ENCODE assay signal across 8 cellular contexts in genomic region chr14:103140316-103141109, GRCh38. TPM values are rescaled to one million over a fixed set of nuclear protein-coding genes. Genes with fewer than 3 reads are reported as not detected.
DNase-seq lines count a peak whose midpoint lies in the region; ATAC-seq, FAIRE-seq and TF ChIP-seq lines count a peak whose summit lies in the region.

No MANE protein-coding gene starts in this region.

- H3K4me3 ChIP-seq in HepG2 (replicated peaks in 1 of 3; ENCODE audit: insufficient read depth in 1 of 3, low read depth in 2 of 3, low read length in 3 of 3) (no peak overlapping the region), aorta (ENCODE audit: low read length in 2 of 2) (no peak overlapping the region)

- no peaks in the 10 kb centered on the region for H3K36me3 ChIP-seq in HepG2 (replicated peaks in 1 of 2; ENCODE audit: control insufficient read depth in 1 of 2, insufficient read depth in 2 of 2, low read length in 2 of 2)
- no peaks in the 10 kb centered on the region for H3K36me3 ChIP-seq in aorta (ENCODE audit: control insufficient read depth in 1 of 2, insufficient read depth in 2 of 2, low read length in 1 of 2)

- no peak for FAIRE-seq in HepG2 (lab: Jason Lieb, UNC)

- peak overlapping the region; percentile 20; the same call in 1 of the 2 replicates for H3K4me2 ChIP-seq in HepG2 (ENCODE audit: low read depth, low read length)

- WGBS in HepG2 (ENCODE audit: low lambda C conversion rate) = 4% methylated on average over 12 of the region's 12 CpGs
- 50 to 55% methylated on average over 12 of the region's 12 CpGs for WGBS in aorta, 2 donors

- ATAC-seq in GM18858 (IDR thresholded peaks at IDR 0.05; ENCODE audit: unreplicated experiment) (peak; percentile 54), HG02852 (IDR thresholded peaks at IDR 0.05; ENCODE audit: unreplicated experiment) (peak; percentile 62), HepG2 (peak; percentile 21; the same call in 2 of the 3 replicates), aorta (ENCODE audit: low FRiP score) (no peak), HG02938 (IDR thresholded peaks at IDR 0.05; ENCODE audit: unreplicated experiment) (no peak)

- H4K20me1 ChIP-seq in HepG2 (ENCODE audit: insufficient read depth, low read length) = no peaks in the 10 kb centered on the region

- TF ChIP-seq POLR2A in HepG2 (IDR thresholded peaks at IDR 0.05; ENCODE audit: insufficient read depth in 1 of 2, low read depth in 2 of 2, low read length in 2 of 2) = no peak

- H3K27me3 ChIP-seq in HepG2 (ENCODE audit: control insufficient read depth in 1 of 2, insufficient read depth in 2 of 2, low read length in 2 of 2) = peaks cover 3 to 40% of the 10 kb centered on the region in 2 experiments; a peak in 2 of 5 replicates
- H3K27me3 ChIP-seq in aorta (ENCODE audit: control insufficient read depth in 1 of 2, insufficient read depth in 2 of 2, low read length in 1 of 2) = no peaks in the 10 kb centered on the region

- TF ChIP-seq EP300 in HepG2 (IDR thresholded peaks at IDR 0.05; ENCODE audit: low read depth in 2 of 2, low read length in 2 of 2) (no peak), HepG2 (CRISPR knock-in tag; IDR thresholded peaks at IDR 0.05; ENCODE audit: borderline replicate concordance) (no peak)

- BruUV-seq in HepG2 (replicated peaks; lab: Mats Ljungman, UMichigan) = no TSS peak

- intact Hi-C loops in HepG2 (cut with micrococcal nuclease; ENCODE audit: unreplicated experiment) = no loop called here
- intact Hi-C loops in aorta (cut with DNase I) = no loop called here
- intact Hi-C loops in head of caudate nucleus (cut with DNase I) = no loop called here

- TF ChIP-seq CTCF in HepG2 (CRISPR knock-in tag; IDR thresholded peaks at IDR 0.05) = no peak

- CTCF ChIA-PET in HepG2 (lab: Yijun Ruan, JAX; ENCODE audit: low intra/inter-chr PET ratio, low total read pairs) = no interaction called here

- TF ChIP-seq RAD21 in HepG2 (CRISPR knock-in tag; IDR thresholded peaks at IDR 0.05) = no peak

- H3K4me1 ChIP-seq in HepG2 (ENCODE audit: insufficient read depth, low read length) = peaks cover 29% of the 10 kb centered on the region
- H3K4me1 ChIP-seq in aorta (ENCODE audit: control insufficient read depth in 1 of 2, insufficient read depth in 2 of 2, low read length in 2 of 2) = no peaks in the 10 kb centered on the region

- H3K27ac ChIP-seq in HepG2 (ENCODE audit: extremely low read length, insufficient read depth, low read length) (no peak overlapping the region), aorta (ENCODE audit: low read depth in 1 of 2, low read length in 2 of 2) (no peak overlapping the region)

- H3K79me2 ChIP-seq in HepG2 (ENCODE audit: insufficient read depth, low read length) = no peaks in the 10 kb centered on the region

- in situ Hi-C loops in HepG2 (cut with HindIII; ENCODE audit: extremely low pct_ligation_motif_present, low pct_unique_long_range_greater_than_20kb) = no loop called here

- no peaks in the 10 kb centered on the region for H3K9me3 ChIP-seq in HepG2 (ENCODE audit: low read length)
- H3K9me3 ChIP-seq in aorta (ENCODE audit: control insufficient read depth, low read length) = no peaks in the 10 kb centered on the region

- no peak overlapping the region for H3K9ac ChIP-seq in HepG2 (ENCODE audit: insufficient read depth, low read depth, low read length)

- no peak overlapping the region for H2AFZ ChIP-seq in HepG2 (ENCODE audit: low read length)

- POLR2A ChIA-PET in HepG2 (lab: Yijun Ruan, JAX) = interaction anchor here (2.0 kb wide), 1 partner anchor 194 kb away, joined by 5 read pairs; the partner anchor contains the start of gene EIF5

- peak; percentile 74 for DNase-seq in NCI-H2171 treated with DMSO at 0.1 percent for 48 hours (lab: John Stamatoyannopoulos, UW)
- DNase-seq in HepG2 (ENCODE audit: low spot score) = peak; percentile 39
- no peak for DNase-seq in aorta
- no peak for DNase-seq in head of caudate nucleus
- no peak for DNase-seq in HPDE6-E6E7 (ENCODE audit: extremely low spot score)

TF ChIP-seq in HepG2, 621 proteins besides CTCF, POLR2A, EP300 and RAD21 (continues in another document):
- TF ChIP-seq ZNF432 (CRISPR knock-in tag; IDR thresholded peaks at IDR 0.05; ENCODE audit: borderline replicate concordance) = no peak

RNA-seq across cellular contexts. Expression of gene TNFAIP2, which starts 17.3 kb away (rescaled TPM):
- total RNA-seq in HepG2 (2016; rRNA removed; fragmentation: Illumina TruSeq; extraction: Trizol) (0.45 and 0.46 TPM in 2 replicates), aorta (100 to 1,000 TPM in 1 of 2 donors, 10 to 100 TPM in 1; 87.3 to 219 TPM)
- not detected in 2 replicates for total RNA-seq in HepG2 (2016; cell fraction: cytosol; rRNA removed; fragmentation: Illumina TruSeq; extraction: Trizol; ENCODE audit: low read depth)
- total RNA-seq in HepG2 (2016; cell fraction: insoluble cytoplasmic fraction; rRNA removed; fragmentation: Illumina TruSeq; extraction: Trizol) = 0.45 and 0.67 TPM in 2 replicates
- total RNA-seq in HepG2 (2016; cell fraction: membrane; rRNA removed; fragmentation: Illumina TruSeq; extraction: Trizol) = 0.31 and 0.40 TPM in 2 replicates
- 0.34 and 0.94 TPM in 2 replicates for total RNA-seq in HepG2 (2016; cell fraction: nucleus; rRNA removed; fragmentation: Illumina TruSeq; extraction: Trizol)
- polyA plus RNA-seq in HepG2 (2011; rRNA removed) (0.91 and 1.5 TPM in 2 replicates), aorta (10 to 100 TPM; 26.8 to 90.8 TPM)
- polyA plus RNA-seq in HepG2 (2011; cell fraction: cytosol; rRNA removed) = 0.28 and 0.81 TPM in 2 replicates
- 7.5 and 18.0 TPM in 2 replicates for polyA plus RNA-seq in HepG2 (2011; cell fraction: nucleus; rRNA removed)
- 0.36 and 0.61 TPM in 2 replicates for polyA plus RNA-seq in HepG2 (2012)
- polyA plus RNA-seq in HepG2 (2016; cell fraction: cytosol; fragmentation: Illumina TruSeq; extraction: Trizol; ENCODE audit: low read depth) = not detected in 2 replicates
- polyA plus RNA-seq in HepG2 (2016; cell fraction: insoluble cytoplasmic fraction; fragmentation: Illumina TruSeq; extraction: Trizol; ENCODE audit: low read depth) = 0.16 and 0.42 TPM in 2 replicates
- 0.18 and 0.23 TPM in 2 replicates for polyA plus RNA-seq in HepG2 (2016; cell fraction: membrane; fragmentation: Illumina TruSeq; extraction: Trizol; ENCODE audit: low read depth)
- 0.83 and 1.8 TPM in 2 replicates for polyA plus RNA-seq in HepG2 (2016; cell fraction: nucleus; fragmentation: Illumina TruSeq; extraction: Trizol; ENCODE audit: insufficient read depth, low read depth)
- polyA minus RNA-seq in HepG2 (2011; rRNA and poly(A)+ RNA removed; ENCODE audit: low replicate concordance) = 2.4 and 123 TPM in 2 replicates
- 0.79 and 1.2 TPM in 2 replicates for polyA minus RNA-seq in HepG2 (2011; cell fraction: cytosol; rRNA and poly(A)+ RNA removed)
- polyA minus RNA-seq in HepG2 (2011; cell fraction: nucleus; rRNA and poly(A)+ RNA removed) = 1.5 and 2.1 TPM in 2 replicates

RNA-seq across cellular contexts. Expression of gene EXOC3L4, which starts 46.0 kb away (rescaled TPM):
- total RNA-seq in HepG2 (2016; rRNA removed; fragmentation: Illumina TruSeq; extraction: Trizol) (11.3 and 27.0 TPM in 2 replicates), aorta (1 to 10 TPM in 1 of 2 donors, under 1 TPM in 1; 0.68 to 4.8 TPM)
- 6.3 and 6.7 TPM in 2 replicates for total RNA-seq in HepG2 (2016; cell fraction: cytosol; rRNA removed; fragmentation: Illumina TruSeq; extraction: Trizol; ENCODE audit: low read depth)
- 9.0 and 28.6 TPM in 2 replicates for total RNA-seq in HepG2 (2016; cell fraction: insoluble cytoplasmic fraction; rRNA removed; fragmentation: Illumina TruSeq; extraction: Trizol)
- total RNA-seq in HepG2 (2016; cell fraction: membrane; rRNA removed; fragmentation: Illumina TruSeq; extraction: Trizol) = 11.1 and 11.5 TPM in 2 replicates
- total RNA-seq in HepG2 (2016; cell fraction: nucleus; rRNA removed; fragmentation: Illumina TruSeq; extraction: Trizol) = 32.0 and 33.7 TPM in 2 replicates
- polyA plus RNA-seq in HepG2 (2011; rRNA removed) (11.8 and 21.2 TPM in 2 replicates), aorta (1 to 10 TPM in 1 of 2 donors, not detected in 1; 7.4 TPM)
- polyA plus RNA-seq in HepG2 (2011; cell fraction: cytosol; rRNA removed) = 10.4 and 15.5 TPM in 2 replicates
- polyA plus RNA-seq in HepG2 (2011; cell fraction: nucleus; rRNA removed) = 157 and 161 TPM in 2 replicates
- polyA plus RNA-seq in HepG2 (2012) = 12.5 and 20.1 TPM in 2 replicates
- polyA plus RNA-seq in HepG2 (2016; cell fraction: cytosol; fragmentation: Illumina TruSeq; extraction: Trizol; ENCODE audit: low read depth) = 4.1 and 4.2 TPM in 2 replicates
- polyA plus RNA-seq in HepG2 (2016; cell fraction: insoluble cytoplasmic fraction; fragmentation: Illumina TruSeq; extraction: Trizol; ENCODE audit: low read depth) = 7.6 and 10.6 TPM in 2 replicates
- polyA plus RNA-seq in HepG2 (2016; cell fraction: membrane; fragmentation: Illumina TruSeq; extraction: Trizol; ENCODE audit: low read depth) = 6.1 and 7.1 TPM in 2 replicates
- polyA plus RNA-seq in HepG2 (2016; cell fraction: nucleus; fragmentation: Illumina TruSeq; extraction: Trizol; ENCODE audit: insufficient read depth, low read depth) = 105 and 107 TPM in 2 replicates
- 0.28 and 10.1 TPM in 2 replicates for polyA minus RNA-seq in HepG2 (2011; rRNA and poly(A)+ RNA removed; ENCODE audit: low replicate concordance)
- 3.4 and 5.3 TPM in 2 replicates for polyA minus RNA-seq in HepG2 (2011; cell fraction: cytosol; rRNA and poly(A)+ RNA removed)
- polyA minus RNA-seq in HepG2 (2011; cell fraction: nucleus; rRNA and poly(A)+ RNA removed) = 24.7 and 29.2 TPM in 2 replicates

RNA-seq across cellular contexts. Expression of gene LBHD2, which starts 56.5 kb away (rescaled TPM):
- total RNA-seq in HepG2 (2016; rRNA removed; fragmentation: Illumina TruSeq; extraction: Trizol) (0.72 and 1.00 TPM in 2 replicates), aorta (not detected)
- total RNA-seq in HepG2 (2016; cell fraction: cytosol; rRNA removed; fragmentation: Illumina TruSeq; extraction: Trizol; ENCODE audit: low read depth) = 2.3 and 2.8 TPM in 2 replicates
- total RNA-seq in HepG2 (2016; cell fraction: insoluble cytoplasmic fraction; rRNA removed; fragmentation: Illumina TruSeq; extraction: Trizol) = 0.37 and 0.39 TPM in 2 replicates
- total RNA-seq in HepG2 (2016; cell fraction: membrane; rRNA removed; fragmentation: Illumina TruSeq; extraction: Trizol) = 1.1 and 4.0 TPM in 2 replicates
- total RNA-seq in HepG2 (2016; cell fraction: nucleus; rRNA removed; fragmentation: Illumina TruSeq; extraction: Trizol) = not detected in 2 replicates
- polyA plus RNA-seq in HepG2 (2011; rRNA removed) (0.67 and 0.95 TPM in 2 replicates), aorta (not detected)
- 0.85 and 2.1 TPM in 2 replicates for polyA plus RNA-seq in HepG2 (2011; cell fraction: cytosol; rRNA removed)
- 0.64 and 1.0 TPM in 2 replicates for polyA plus RNA-seq in HepG2 (2011; cell fraction: nucleus; rRNA removed)
- 0.40 and 0.72 TPM in 2 replicates for polyA plus RNA-seq in HepG2 (2012)
- 2.9 and 3.8 TPM in 2 replicates for polyA plus RNA-seq in HepG2 (2016; cell fraction: cytosol; fragmentation: Illumina TruSeq; extraction: Trizol; ENCODE audit: low read depth)
- 0.36 and 0.88 TPM in 2 replicates for polyA plus RNA-seq in HepG2 (2016; cell fraction: insoluble cytoplasmic fraction; fragmentation: Illumina TruSeq; extraction: Trizol; ENCODE audit: low read depth)
- polyA plus RNA-seq in HepG2 (2016; cell fraction: membrane; fragmentation: Illumina TruSeq; extraction: Trizol; ENCODE audit: low read depth) = 0.86 and 1.1 TPM in 2 replicates
- 0.73 and 0.75 TPM in 2 replicates for polyA plus RNA-seq in HepG2 (2016; cell fraction: nucleus; fragmentation: Illumina TruSeq; extraction: Trizol; ENCODE audit: insufficient read depth, low read depth)
- 0.30 TPM in 1 of 2 replicates, not detected in the other for polyA minus RNA-seq in HepG2 (2011; rRNA and poly(A)+ RNA removed; ENCODE audit: low replicate concordance)
- not detected in 2 replicates for polyA minus RNA-seq in HepG2 (2011; cell fraction: cytosol; rRNA and poly(A)+ RNA removed)
- polyA minus RNA-seq in HepG2 (2011; cell fraction: nucleus; rRNA and poly(A)+ RNA removed) = not detected in 2 replicates

Comparison
In these comparisons a context has a peak if more than half of its experiments do, and no peak if none do; other contexts are left out.
1. ATAC-seq: peak in GM18858 (single experiment), HG02852 (single experiment) and HepG2 (single experiment); none in aorta (single experiment) and HG02938 (single experiment).
2. DNase-seq: peak in NCI-H2171 treated with DMSO at 0.1 percent for 48 hours (single experiment) and HepG2 (single experiment); none in aorta (0 of 2), head of caudate nucleus (0 of 42) and HPDE6-E6E7 (single experiment).
3. RNA of gene TNFAIP2, which starts 17.3 kb away (total RNA-seq): 87.3 to 219 TPM in aorta; 0.31 to 0.94 TPM in HepG2; every median in the first group is over 10 times any median in the second.